8 cellular contexts compared by ENCODE assay signal in the genomic region with DNA sequence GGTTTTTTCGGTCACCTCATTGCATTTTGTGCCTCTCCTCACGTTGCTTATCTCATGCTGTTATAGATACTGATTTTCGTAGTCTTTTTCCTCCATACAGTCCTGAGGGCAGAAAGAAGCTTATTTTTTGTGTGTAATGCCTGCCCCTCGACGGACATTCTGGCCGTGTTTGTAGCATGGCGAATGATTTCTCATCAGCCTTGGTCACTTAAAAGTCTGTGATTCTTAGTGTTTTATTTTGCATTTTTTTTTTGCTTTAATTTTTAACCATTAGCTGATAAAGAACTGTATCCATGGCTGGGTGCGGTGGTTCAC. TPM values are rescaled to one million over a fixed set of nuclear protein-coding genes. Genes with fewer than 3 reads are reported as not detected.
DNase-seq lines count a peak whose midpoint lies in the region; ATAC-seq and TF ChIP-seq lines count a peak whose summit lies in the region.

No MANE protein-coding gene starts in this region.

- H4K20me1 ChIP-seq in BLaER1 (peaks cover 4% of the 10 kb centered on the region; the same call in 1 of the 2 replicates), GM23338 (replicated peaks; ENCODE audit: insufficient read depth) (peaks cover 12% of the 10 kb centered on the region), SK-N-SH (ENCODE audit: insufficient read depth) (no peaks in the 10 kb centered on the region)

- intact Hi-C loops in spleen (cut with DNase I; ENCODE audit: low total_unique reads) = no loop called here

- no peak overlapping the region for H3K27ac ChIP-seq in BLaER1
- no peak overlapping the region for H3K27ac ChIP-seq in GM23338 (ENCODE audit: low read depth)
- peak overlapping the region in 1 of 2 experiments; percentile 69; a peak in 2 of 4 replicates for H3K27ac ChIP-seq in SK-N-SH (ENCODE audit: low read depth in 2 of 2, low read length in 1 of 2)
- H3K27ac ChIP-seq in spleen = peak overlapping the region; percentile 49 to 87 (median 80)

- H3F3A ChIP-seq in GM23338 (replicated peaks; ENCODE audit: low read depth) (no peaks in the 10 kb centered on the region), SK-N-SH (replicated peaks; ENCODE audit: insufficient read depth) (peaks cover 17% of the 10 kb centered on the region)

- 42% methylated on average over 8 of the region's 8 CpGs for WGBS in SK-N-SH (ENCODE audit: low lambda C conversion rate)
- 38 to 56% (median 46%) methylated on average over 8 of the region's 8 CpGs for WGBS in spleen, 5 donors

- ATAC-seq in GM23338 = peak; percentile 21

- H3K27ac Mint-ChIP-seq in GM23338 (no peak overlapping the region), glutamatergic neuron (ENCODE audit: unreplicated experiment) (no peak overlapping the region)

- H3K4me2 ChIP-seq in BLaER1 (peak overlapping the region; percentile 78), GM23338 (peak overlapping the region; percentile 66), SK-N-SH (peak overlapping the region; percentile 78)

- H3K4me3 Mint-ChIP-seq in GM23338 = peak overlapping the region; percentile 96
- H3K4me3 Mint-ChIP-seq in glutamatergic neuron (ENCODE audit: unreplicated experiment) = peak overlapping the region; percentile 94

- H2AFZ ChIP-seq in GM23338 = peak overlapping the region; percentile 91
- H2AFZ ChIP-seq in SK-N-SH (ENCODE audit: low read depth) = peak overlapping the region; percentile 85

- no peaks in the 10 kb centered on the region for H3K27me3 ChIP-seq in BLaER1
- H3K27me3 ChIP-seq in GM23338 (ENCODE audit: insufficient read depth) = peaks cover 32% of the 10 kb centered on the region
- no peaks in the 10 kb centered on the region for H3K27me3 ChIP-seq in SK-N-SH (ENCODE audit: insufficient read depth)
- no peaks in the 10 kb centered on the region for H3K27me3 ChIP-seq in spleen (replicated peaks in 1 of 7)

- H3K4me1 ChIP-seq in BLaER1 (peaks cover 16% of the 10 kb centered on the region), GM23338 (ENCODE audit: insufficient read depth) (peaks cover 4% of the 10 kb centered on the region; the same call in 1 of the 2 replicates), SK-N-SH (ENCODE audit: control insufficient read depth in 1 of 2, insufficient read depth in 2 of 2, low read depth in 1 of 2, low read length in 1 of 2) (peaks cover 7 to 10% of the 10 kb centered on the region in 2 experiments; a peak in 3 of 4 replicates), spleen (peaks cover 12 to 50% (median 25%) of the 10 kb centered on the region in 6 donors)

- DNase-seq in GM23338 (ENCODE audit: low spot score) = no peak
- DNase-seq in SK-N-SH = no peak
- DNase-seq in glutamatergic neuron = no peak
- DNase-seq in spleen = no peak
- no peak for DNase-seq in NCI-H2081 (lab: John Stamatoyannopoulos, UW)
- DNase-seq in Kasumi-1 (lab: John Stamatoyannopoulos, UW) = no peak
- DNase-seq in DMS79 (lab: John Stamatoyannopoulos, UW) = no peak

- TF ChIP-seq CTCF in GM23338 (conservative IDR thresholded peaks at IDR 0.05; ENCODE audit: low read depth in 2 of 2) (no peak), SK-N-SH (IDR thresholded peaks at IDR 0.05) (no peak), glutamatergic neuron (IDR thresholded peaks at IDR 0.05; ENCODE audit: partially characterized antibody, unreplicated experiment) (no peak), spleen (IDR thresholded peaks at IDR 0.05 in 8 of 11, conservative IDR thresholded peaks at IDR 0.05 in 3 of 11) (peak in 3 of 11 experiments; percentile 5 to 27 (median 19))

- H3K4me1 Mint-ChIP-seq in GM23338 (no peaks in the 10 kb centered on the region), glutamatergic neuron (ENCODE audit: low read depth, unreplicated experiment) (peaks cover 3% of the 10 kb centered on the region)

- 0 out of 2 replicates have a peak, but pooled peaks cover 4% of the 10 kb centered on the region for H3K9me2 ChIP-seq in GM23338 (ENCODE audit: insufficient read depth)
- H3K9me2 ChIP-seq in SK-N-SH = no peaks in the 10 kb centered on the region

- CTCF ChIA-PET in SK-N-SH (lab: Yijun Ruan, JAX) = interaction anchor here (0.6 to 2.9 kb wide), 17 partner anchors 8 to 446 kb away, joined by 3 to 18 read pairs (median 3); a partner anchor contains a TSS

- H3K9ac ChIP-seq in BLaER1 (peak overlapping the region; percentile 80; the same call in 1 of the 2 replicates), SK-N-SH (no peak overlapping the region)

- peaks cover 10% of the 10 kb centered on the region; the same call in 1 of the 2 replicates for H3K9me3 ChIP-seq in BLaER1
- H3K9me3 ChIP-seq in SK-N-SH = no peaks in the 10 kb centered on the region
- H3K9me3 ChIP-seq in spleen = no peaks in the 10 kb centered on the region

- H3K4me3 ChIP-seq in BLaER1 (peak overlapping the region; percentile 74), GM23338 (peak overlapping the region; percentile 88), SK-N-SH (ENCODE audit: low read depth in 2 of 2, low read length in 1 of 2) (peak overlapping the region; percentile 79 to 87), spleen (peak overlapping the region; percentile 63 to 91 (median 72))

- H3K9me3 Mint-ChIP-seq in GM23338 (peaks cover 3% of the 10 kb centered on the region; the same call in 2 of the 3 replicates), glutamatergic neuron (ENCODE audit: unreplicated experiment) (peaks cover 2% of the 10 kb centered on the region)

- TF ChIP-seq EP300 in SK-N-SH (IDR thresholded peaks at IDR 0.05; ENCODE audit: borderline replicate concordance in 1 of 2, low read depth in 1 of 2, low read length in 1 of 2) = no peak

- no peak for TF ChIP-seq RAD21 in SK-N-SH (IDR thresholded peaks at IDR 0.05; ENCODE audit: low read length)

- H3K36me3 Mint-ChIP-seq in GM23338 (ENCODE audit: low read depth) (peaks cover 25% of the 10 kb centered on the region), glutamatergic neuron (ENCODE audit: unreplicated experiment) (no peaks in the 10 kb centered on the region)

- POLR2A ChIA-PET in SK-N-SH (lab: Yijun Ruan, JAX) = interaction anchor here (1.7 kb wide), 1 partner anchor 39 kb away, joined by 8 read pairs; a partner anchor contains a TSS

- H3K36me3 ChIP-seq in BLaER1 = peaks cover 23% of the 10 kb centered on the region
- H3K36me3 ChIP-seq in GM23338 (ENCODE audit: insufficient read depth) = peaks cover 18% of the 10 kb centered on the region; the same call in 1 of the 2 replicates
- peaks cover 0 to 4% of the 10 kb centered on the region in 2 experiments for H3K36me3 ChIP-seq in SK-N-SH (replicated peaks in 1 of 2; ENCODE audit: control insufficient read depth in 1 of 2, insufficient read depth in 2 of 2, low read length in 1 of 2)
- peaks cover 0 to 25% (median 4%) of the 10 kb centered on the region in 6 donors for H3K36me3 ChIP-seq in spleen

- H3K27me3 Mint-ChIP-seq in GM23338 (ENCODE audit: insufficient read depth, low read depth, poor library complexity) (peaks cover 16% of the 10 kb centered on the region), glutamatergic neuron (ENCODE audit: unreplicated experiment) (peaks cover 2% of the 10 kb centered on the region)

- H3K79me2 ChIP-seq in GM23338 (replicated peaks; ENCODE audit: insufficient read depth) (peaks cover 43% of the 10 kb centered on the region), SK-N-SH (ENCODE audit: insufficient read depth) (peaks cover 34% of the 10 kb centered on the region)

- TF ChIP-seq POLR2A in spleen (IDR thresholded peaks at IDR 0.05) = no peak

TF ChIP-seq in GM23338, 12 proteins besides CTCF, POLR2A, EP300 and RAD21:
- TF ChIP-seq ZNF331 (CRISPR knock-in tag; IDR thresholded peaks at IDR 0.05; ENCODE audit: low read depth) (no peak), CREB1 (CRISPR knock-in tag; IDR thresholded peaks at IDR 0.05; ENCODE audit: low read depth) (no peak), EZH2 (IDR thresholded peaks at IDR 0.05; ENCODE audit: low read depth, unreplicated experiment) (no peak), POLR2AphosphoS5 (IDR thresholded peaks at IDR 0.05; ENCODE audit: low read depth) (no peak)

TF ChIP-seq in SK-N-SH, 30 proteins besides CTCF, POLR2A, EP300 and RAD21 (continues in another document):
- TF ChIP-seq MEF2A (IDR thresholded peaks at IDR 0.05; ENCODE audit: borderline replicate concordance, low read depth) (no peak), POLR2AphosphoS5 (IDR thresholded peaks at IDR 0.05; ENCODE audit: low read depth, low read length) (no peak)
- TF ChIP-seq, protein P1, sequence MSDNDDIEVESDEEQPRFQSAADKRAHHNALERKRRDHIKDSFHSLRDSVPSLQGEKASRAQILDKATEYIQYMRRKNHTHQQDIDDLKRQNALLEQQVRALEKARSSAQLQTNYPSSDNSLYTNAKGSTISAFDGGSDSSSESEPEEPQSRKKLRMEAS (IDR thresholded peaks at IDR 0.05; ENCODE audit: low read depth) = no peak

RNA-seq across cellular contexts. Expression of a gene that starts 0.5 kb away (rescaled TPM):
- 43.1 and 49.7 TPM in 2 replicates for total RNA-seq in GM23338 (2014; rRNA removed; shearing (Covaris generic))
- polyA plus RNA-seq in GM23338 (2016; fragmentation: Nextera tagmentation; extraction: Ambion mirVana) = 53.1 and 62.1 TPM in 2 replicates
- 9.0 and 15.4 TPM in 2 replicates for polyA plus RNA-seq in SK-N-SH (2012; rRNA removed)
- 12.4 and 13.4 TPM in 2 replicates for polyA plus RNA-seq in SK-N-SH (2012; cell fraction: cytosol; rRNA removed)
- 13.5 and 36.9 TPM in 2 replicates for polyA plus RNA-seq in SK-N-SH (2012; cell fraction: nucleus; rRNA removed)
- 11.6 TPM for total RNA-seq in glutamatergic neuron (ENCODE audit: unreplicated experiment)
- total RNA-seq in spleen = 10 to 100 TPM; 21.7 to 29.6 (median 26.8) TPM
- 10 to 100 TPM in 2 of 3 donors, 1 to 10 TPM in 1; 9.8 to 12.3 (median 11.0) TPM for polyA plus RNA-seq in spleen

RNA-seq across cellular contexts. Expression of a gene that starts 39.1 kb away (rescaled TPM):
- 3.6 and 4.1 TPM in 2 replicates for total RNA-seq in GM23338 (2014; rRNA removed; shearing (Covaris generic))
- polyA plus RNA-seq in GM23338 (2016; fragmentation: Nextera tagmentation; extraction: Ambion mirVana) (2.3 and 5.2 TPM in 2 replicates), SK-N-SH (2012; rRNA removed) (1.8 and 2.5 TPM in 2 replicates), spleen (1 to 10 TPM; 6.6 to 9.0 (median 7.6) TPM)
- 3.0 and 3.8 TPM in 2 replicates for polyA plus RNA-seq in SK-N-SH (2012; cell fraction: cytosol; rRNA removed)
- polyA plus RNA-seq in SK-N-SH (2012; cell fraction: nucleus; rRNA removed) = 2.4 and 5.0 TPM in 2 replicates
- total RNA-seq in glutamatergic neuron (ENCODE audit: unreplicated experiment) (5.1 TPM), spleen (10 to 100 TPM in 6 of 7 donors, 1 to 10 TPM in 1; 8.4 to 21.6 (median 15.8) TPM)

Comparison
In these comparisons a context has a peak if more than half of its experiments do, and no peak if none do; other contexts are left out.
1. H3K27ac ChIP-seq: peak in spleen (8 of 8); none in BLaER1 (single experiment) and GM23338 (single experiment).
2. Peak in every context shown above with its lines, with median percentiles within 50 percentile points of each other: H3K4me2 ChIP-seq and H3K4me3 ChIP-seq.